In the genomic region with DNA sequence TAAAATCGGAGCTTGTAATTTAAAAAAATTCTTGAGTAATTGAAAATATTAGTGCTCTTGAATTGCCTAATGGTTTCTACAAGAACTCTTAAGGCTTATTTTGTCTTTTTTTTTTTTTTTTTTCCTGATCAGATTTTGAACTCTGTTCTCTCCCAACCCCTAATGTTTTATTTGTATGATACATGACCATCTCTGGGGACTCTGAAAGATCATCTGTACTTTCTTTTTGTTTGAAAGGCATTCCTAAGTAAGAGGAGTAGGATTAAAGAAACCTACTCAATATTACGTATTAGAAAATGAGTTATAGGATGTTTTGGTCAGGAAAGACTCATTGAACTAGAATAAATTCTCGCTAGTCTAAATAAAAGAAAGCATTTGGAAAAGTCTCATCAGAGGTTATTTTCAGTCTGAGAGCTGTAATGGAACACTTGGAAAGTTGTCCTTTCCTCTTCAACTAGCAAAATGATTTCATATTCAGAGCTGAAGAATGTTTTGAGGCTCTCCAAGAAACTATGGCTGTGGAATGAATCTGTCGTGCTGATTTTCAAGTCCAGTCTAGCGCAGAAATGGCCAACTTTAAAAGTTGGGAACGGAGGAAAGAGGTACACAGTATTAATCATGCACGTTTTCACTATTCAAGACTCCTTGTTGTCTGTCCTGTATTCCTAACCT, we compare ENCODE assay signal across 25 cellular contexts.
DNase-seq lines count a peak whose midpoint lies in the region; ATAC-seq, FAIRE-seq and TF ChIP-seq lines count a peak whose summit lies in the region.
"Had no signal": no experiment of that assay in that cellular context is flagged by ENCODE, and none has a peak within 500 bp of the region (broad histone marks: within the 10 kb centered on the region; RNA-seq: fewer than 3 reads in every experiment).

No MANE protein-coding gene starts in this region.

- TF ChIP-seq POLR2A in adrenal gland (IDR thresholded peaks at IDR 0.05), result no peak

- intact Hi-C loops in pancreas (cut with DNase I), result no loop called here
- intact Hi-C loops in adrenal gland (cut with DNase I), result no loop called here

- H3K27ac ChIP-seq in WERI-Rb-1 (peak overlapping the region; percentile 59; the same call in 1 of the 2 replicates), pancreas (no peak overlapping the region), thoracic aorta (peak overlapping the region; percentile 59 to 65), foreskin keratinocyte (no peak overlapping the region), adrenal gland (no peak overlapping the region)

- TF ChIP-seq CTCF in WERI-Rb-1 (IDR thresholded peaks at IDR 0.05; ENCODE audit: low read depth, low read length), result no peak
- TF ChIP-seq CTCF in fibroblast of mammary gland (conservative IDR thresholded peaks at IDR 0.05; ENCODE audit: control insufficient read depth, insufficient read depth, low read depth, low read length), result no peak
- no peak for TF ChIP-seq CTCF in pancreas (IDR thresholded peaks at IDR 0.05)
- no peak for TF ChIP-seq CTCF in thoracic aorta (IDR thresholded peaks at IDR 0.05)
- TF ChIP-seq CTCF in foreskin keratinocyte (conservative IDR thresholded peaks at IDR 0.05), result no peak
- no peak for TF ChIP-seq CTCF in adrenal gland (IDR thresholded peaks at IDR 0.05)

- H3K9me3 ChIP-seq in WERI-Rb-1 (ENCODE audit: severe bottlenecking), result no peaks in the 10 kb centered on the region
- no peaks in the 10 kb centered on the region for H3K9me3 ChIP-seq in pancreas
- H3K9me3 ChIP-seq in thoracic aorta, result no peaks in the 10 kb centered on the region
- no peaks in the 10 kb centered on the region for H3K9me3 ChIP-seq in adrenal gland (replicated peaks in 1 of 3)
- H3K9me3 ChIP-seq: BE2C had no signal

- peak; percentile 74 for FAIRE-seq in pancreas (lab: Jason Lieb, UNC)
- FAIRE-seq: GM19239, keratinocyte, TTC549 had no signal

- H3K36me3 ChIP-seq in WERI-Rb-1 (no peaks in the 10 kb centered on the region), pancreas (no peaks in the 10 kb centered on the region), thoracic aorta (no peaks in the 10 kb centered on the region), adrenal gland (replicated peaks in 1 of 2) (no peaks in the 10 kb centered on the region)
- H3K36me3 ChIP-seq: BE2C had no signal

- DNase-seq in WERI-Rb-1, result no peak
- peak; percentile 23 for DNase-seq in fibroblast of mammary gland (ENCODE audit: low read depth)
- no peak for DNase-seq in pancreas
- no peak for DNase-seq in thoracic aorta (ENCODE audit: low spot score)
- DNase-seq in foreskin keratinocyte, result no peak
- no peak for DNase-seq in activated naive CD4-positive, alpha-beta T cell treated with Interleukin-2 at 50 U/mL for 16 hours
- no peak for DNase-seq in adrenal gland
- DNase-seq in AML-193 (lab: John Stamatoyannopoulos, UW), result no peak
- DNase-seq: activated CD4-positive, alpha-beta T cell treated with anti-CD3 and anti-CD28 coated beads for 36 hours; activated CD8-positive, alpha-beta memory T cell treated with anti-CD3 and anti-CD28 coated beads, Interleukin-2, amount 50 U/mL, for 48 hours; activated effector memory CD4-positive, alpha-beta T cell treated with anti-CD3 and anti-CD28 coated beads, Interleukin-2, amount 50 U/mL, for 16 hours; amygdala; BE2C; Calu3; effector memory CD4-positive, alpha-beta T cell; hypothalamus; mesendoderm; NCI-H1105 treated with DMSO at 0.1 percent for 48 hours; NCI-H526 treated with DMSO at 0.1 percent for 48 hours; SW 1271 had no signal

- 72 to 73% methylated on average over 7 of the region's 7 CpGs for WGBS in pancreas, 2 donors
- 67 to 73% (median 68%) methylated on average over 7 of the region's 7 CpGs for WGBS in adrenal gland, 4 donors

- H3K4me3 ChIP-seq in WERI-Rb-1 (ENCODE audit: low read depth, low read length) (no peak overlapping the region), fibroblast of mammary gland (ENCODE audit: control insufficient read depth, low read depth, low read length) (no peak overlapping the region), pancreas (no peak overlapping the region), thoracic aorta (peak overlapping the region; percentile 52), adrenal gland (no peak overlapping the region)
- H3K4me3 ChIP-seq: GM23338 had no signal

- H3K27me3 ChIP-seq in WERI-Rb-1 (ENCODE audit: insufficient read depth, low read depth, severe bottlenecking) (no peaks in the 10 kb centered on the region), pancreas (no peaks in the 10 kb centered on the region), thoracic aorta (replicated peaks; ENCODE audit: insufficient read depth) (no peaks in the 10 kb centered on the region), foreskin keratinocyte (no peaks in the 10 kb centered on the region), adrenal gland (no peaks in the 10 kb centered on the region)
- H3K27me3 ChIP-seq: BE2C had no signal

- no peak for ATAC-seq in pancreas
- peak; percentile 37 for ATAC-seq in thoracic aorta (ENCODE audit: insufficient number of reproducible peaks, low FRiP score, low read depth)
- no peak for ATAC-seq in foreskin keratinocyte
- ATAC-seq: activated CD4-positive, alpha-beta T cell treated with anti-CD3 and anti-CD28 coated beads for 36 hours; GM23338; stimulated activated effector memory CD8-positive, alpha-beta T cell treated with anti-CD3 and anti-CD28 coated beads, Interleukin-12 subunit alpha, Interleukin-12 subunit beta, amount 100 ng/mL, for 72 hours had no signal

- no peaks in the 10 kb centered on the region for H3K4me1 ChIP-seq in pancreas
- peaks cover 14 to 43% of the 10 kb centered on the region in 2 donors for H3K4me1 ChIP-seq in thoracic aorta (ENCODE audit: control insufficient read depth in 1 of 2, low read depth in 2 of 2)
- H3K4me1 ChIP-seq in foreskin keratinocyte, result peaks cover 19% of the 10 kb centered on the region
- H3K4me1 ChIP-seq in adrenal gland (replicated peaks in 1 of 2), result peaks cover 0 to 6% of the 10 kb centered on the region in 2 donors
- H3K4me1 ChIP-seq: BE2C had no signal

Comparison
In these comparisons a context has a peak if more than half of its experiments do, and no peak if none do; other contexts are left out.
1. H3K27ac ChIP-seq: peak in WERI-Rb-1 (single experiment) and thoracic aorta (2 of 2); none in pancreas (0 of 4), foreskin keratinocyte (single experiment) and adrenal gland (0 of 5).